Comparison of ENCODE assay signal across 19 cellular contexts in genomic region chr10:59284111-59284975, GRCh38.
A peak's percentile ranks its signal among the peaks of the same experiment; 100 is the strongest.
DNase-seq lines count a peak whose midpoint lies in the region; ATAC-seq and TF ChIP-seq lines count a peak whose summit lies in the region.
"Had no signal": no experiment of that assay in that cellular context is flagged by ENCODE, and none has a peak within 500 bp of the region (broad histone marks: within the 10 kb centered on the region; RNA-seq: fewer than 3 reads in every experiment).

No MANE protein-coding gene starts in this region.

- no peak overlapping the region for H3K4me3 Mint-ChIP-seq in activated T-helper 17 cell treated with anti-CD3 and anti-CD28 coated beads, Interleukin-2, amount 50 U/mL, for 72 hours
- no peak overlapping the region for H3K4me3 Mint-ChIP-seq in immature natural killer cell
- H3K4me3 Mint-ChIP-seq: activated naive CD4-positive, alpha-beta T cell treated with anti-CD3 and anti-CD28 coated beads for 36 hours; memory B cell had no signal

- H3K27me3 ChIP-seq in A673 (replicated peaks; ENCODE audit: insufficient read depth, low read depth, low read length, poor library complexity) (no peaks in the 10 kb centered on the region), foreskin keratinocyte (no peaks in the 10 kb centered on the region)
- H3K27me3 ChIP-seq: heart left ventricle, tibial nerve had no signal

- CTCF ChIA-PET in A673 (lab: Charles Lee) = no interaction called here

- no peak overlapping the region for H3K27ac Mint-ChIP-seq in activated T-helper 17 cell treated with anti-CD3 and anti-CD28 coated beads, Interleukin-2, amount 50 U/mL, for 72 hours
- H3K27ac Mint-ChIP-seq in immature natural killer cell = no peak overlapping the region
- H3K27ac Mint-ChIP-seq: activated naive CD4-positive, alpha-beta T cell treated with anti-CD3 and anti-CD28 coated beads for 36 hours; memory B cell; progenitor cell of endocrine pancreas had no signal

- POLR2A ChIA-PET in A673 (lab: Charles Lee; ENCODE audit: low non-redundant PET) = no interaction called here

- intact Hi-C loops in A673 (cut with micrococcal nuclease; ENCODE audit: unreplicated experiment) = no loop called here

- H3K36me3 ChIP-seq in A673 (ENCODE audit: insufficient read depth, low read length, poor library complexity, severe bottlenecking) = no peaks in the 10 kb centered on the region
- H3K36me3 ChIP-seq: tibial nerve had no signal

- no peak for TF ChIP-seq CTCF in A673 (conservative IDR thresholded peaks at IDR 0.05; ENCODE audit: low read depth, low read length)
- TF ChIP-seq CTCF in foreskin keratinocyte (conservative IDR thresholded peaks at IDR 0.05) = no peak

- H3K27ac ChIP-seq in A673 (ENCODE audit: low read depth, low read length, poor library complexity, severe bottlenecking) = peak overlapping the region; percentile 23
- peak overlapping the region; percentile 69 for H3K27ac ChIP-seq in foreskin keratinocyte
- H3K27ac ChIP-seq: heart left ventricle, tibial nerve had no signal

- no peaks in the 10 kb centered on the region for H3K9me3 ChIP-seq in A673 (ENCODE audit: low read depth, low read length, poor library complexity, severe bottlenecking)
- H3K9me3 ChIP-seq: heart left ventricle, tibial nerve had no signal

- no peaks in the 10 kb centered on the region for H3K9me3 Mint-ChIP-seq in activated T-helper 17 cell treated with anti-CD3 and anti-CD28 coated beads, Interleukin-2, amount 50 U/mL, for 72 hours
- peaks cover 0 to 4% (median 0%) of the 10 kb centered on the region in 6 donors for H3K9me3 Mint-ChIP-seq in immature natural killer cell
- H3K9me3 Mint-ChIP-seq: activated naive CD4-positive, alpha-beta T cell treated with anti-CD3 and anti-CD28 coated beads for 36 hours; nephron had no signal

- ATAC-seq in activated T-helper 17 cell treated with anti-CD3 and anti-CD28 coated beads, Interleukin-2, amount 50 U/mL, for 72 hours (replicated peaks) = peak; percentile 3
- peak; percentile 85 for ATAC-seq in foreskin keratinocyte
- ATAC-seq: heart left ventricle had no signal

- no peaks in the 10 kb centered on the region for H3K36me3 Mint-ChIP-seq in activated T-helper 17 cell treated with anti-CD3 and anti-CD28 coated beads, Interleukin-2, amount 50 U/mL, for 72 hours (ENCODE audit: low read depth)
- no peaks in the 10 kb centered on the region for H3K36me3 Mint-ChIP-seq in immature natural killer cell
- H3K36me3 Mint-ChIP-seq: memory B cell had no signal

- BruUV-seq in A673 (replicated peaks; lab: Mats Ljungman, UMichigan) = no TSS peak

- no peaks in the 10 kb centered on the region for H3K27me3 Mint-ChIP-seq in activated T-helper 17 cell treated with anti-CD3 and anti-CD28 coated beads, Interleukin-2, amount 50 U/mL, for 72 hours
- H3K27me3 Mint-ChIP-seq in immature natural killer cell (ENCODE audit: low read depth in 3 of 3) = peaks cover 0 to 3% (median 2%) of the 10 kb centered on the region in 3 donors
- H3K27me3 Mint-ChIP-seq: progenitor cell of endocrine pancreas had no signal

- H3K4me3 ChIP-seq in A673 (ENCODE audit: low read depth, low read length, poor library complexity, severe bottlenecking) = no peak overlapping the region
- H3K4me3 ChIP-seq: heart left ventricle, tibial nerve had no signal

- H3K4me1 Mint-ChIP-seq in activated T-helper 17 cell treated with anti-CD3 and anti-CD28 coated beads, Interleukin-2, amount 50 U/mL, for 72 hours = no peaks in the 10 kb centered on the region
- H3K4me1 Mint-ChIP-seq in immature natural killer cell = no peaks in the 10 kb centered on the region
- H3K4me1 Mint-ChIP-seq: memory B cell had no signal

- no peak for DNase-seq in A673 (ENCODE audit: low spot score)
- peak; percentile 58 to 81 for DNase-seq in foreskin keratinocyte
- peak; percentile 7 for DNase-seq in renal cortical epithelial cell (ENCODE audit: low read depth)
- DNase-seq in iPS-NIHi7 (ENCODE audit: extremely low spot score) = no peak
- DNase-seq in immature natural killer cell = no peak
- DNase-seq in cortex of kidney (lab: John Stamatoyannopoulos, UW) = no peak
- DNase-seq in NCI-H526 treated with DMSO at 0.1 percent for 48 hours (lab: John Stamatoyannopoulos, UW) = no peak
- DNase-seq: ACHN; activated CD4-positive, alpha-beta T cell treated with anti-CD3 and anti-CD28 coated beads, Interleukin-2, amount 50 U/mL, for 4 hours; activated naive CD4-positive, alpha-beta T cell treated with anti-CD3 and anti-CD28 coated beads for 36 hours; activated T-cell treated with anti-CD3 and anti-CD28 coated beads for 4 hours; dermis blood vessel endothelial cell; heart left ventricle; NCI-H1930 had no signal

- peaks cover 18% of the 10 kb centered on the region for H3K4me1 ChIP-seq in A673 (ENCODE audit: insufficient read depth, low read length, poor library complexity, severe bottlenecking)
- H3K4me1 ChIP-seq in foreskin keratinocyte = peaks cover 5% of the 10 kb centered on the region

Comparison
In these comparisons a context has a peak if more than half of its experiments do, and no peak if none do; other contexts are left out.
1. DNase-seq: peak in foreskin keratinocyte (2 of 2) and renal cortical epithelial cell (single experiment); none in A673 (single experiment), iPS-NIHi7 (single experiment), immature natural killer cell (0 of 3), cortex of kidney (single experiment) and NCI-H526 treated with DMSO at 0.1 percent for 48 hours (single experiment).